12 cellular contexts compared by ENCODE assay signal in the genomic region with DNA sequence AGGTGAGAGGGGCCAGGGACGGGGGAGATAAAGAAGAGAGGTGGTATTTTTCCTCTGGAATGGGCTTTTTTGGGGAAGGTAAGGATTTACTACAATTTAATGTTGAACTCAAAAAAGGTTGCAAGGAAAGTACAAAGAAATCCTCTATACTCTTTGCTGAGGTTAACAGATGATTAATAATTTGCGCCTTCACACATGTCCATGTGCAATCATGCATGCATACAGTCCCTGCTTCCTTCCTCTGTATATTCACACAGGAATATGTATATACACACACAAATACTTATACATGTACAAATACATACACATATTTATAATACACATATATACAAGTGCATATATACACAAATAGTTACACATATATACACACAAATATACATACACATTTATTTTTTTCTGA.
ATAC-seq lines count a peak whose summit lies in the region.
"Had no signal": no experiment of that assay in that cellular context is flagged by ENCODE, and none has a peak within 500 bp of the region (broad histone marks: within the 10 kb centered on the region; RNA-seq: fewer than 3 reads in every experiment).

No MANE protein-coding gene starts in this region.

- peak; percentile 66 for ATAC-seq in GM18511 (IDR thresholded peaks at IDR 0.05; ENCODE audit: unreplicated experiment)
- ATAC-seq in GM19463 (IDR thresholded peaks at IDR 0.05; ENCODE audit: unreplicated experiment): peak; percentile 68
- peak; percentile 76 for ATAC-seq in HG02759 (IDR thresholded peaks at IDR 0.05; ENCODE audit: unreplicated experiment)
- ATAC-seq in HG03442 (IDR thresholded peaks at IDR 0.05; ENCODE audit: unreplicated experiment): peak; percentile 58
- ATAC-seq in GM21717 (IDR thresholded peaks at IDR 0.05; ENCODE audit: unreplicated experiment): no peak
- no peak for ATAC-seq in HG02870 (IDR thresholded peaks at IDR 0.05; ENCODE audit: unreplicated experiment)
- ATAC-seq in HG03045 (IDR thresholded peaks at IDR 0.05; ENCODE audit: unreplicated experiment): no peak
- ATAC-seq in HG02642 (IDR thresholded peaks at IDR 0.05; ENCODE audit: poor library complexity, unreplicated experiment): no peak
- ATAC-seq: A549; activated naive CD4-positive, alpha-beta T cell treated with anti-CD3 and anti-CD28 coated beads, Interleukin-2, amount 50 U/mL, for 72 hours; left colon; upper lobe of right lung had no signal

Comparison
In these comparisons a context has a peak if more than half of its experiments do, and no peak if none do; other contexts are left out.
1. ATAC-seq: peak in GM18511 (single experiment), GM19463 (single experiment), HG02759 (single experiment) and HG03442 (single experiment); none in GM21717 (single experiment), HG02870 (single experiment), HG03045 (single experiment) and HG02642 (single experiment).